ENCODE assay signal across 9 cellular contexts in the genomic region with DNA sequence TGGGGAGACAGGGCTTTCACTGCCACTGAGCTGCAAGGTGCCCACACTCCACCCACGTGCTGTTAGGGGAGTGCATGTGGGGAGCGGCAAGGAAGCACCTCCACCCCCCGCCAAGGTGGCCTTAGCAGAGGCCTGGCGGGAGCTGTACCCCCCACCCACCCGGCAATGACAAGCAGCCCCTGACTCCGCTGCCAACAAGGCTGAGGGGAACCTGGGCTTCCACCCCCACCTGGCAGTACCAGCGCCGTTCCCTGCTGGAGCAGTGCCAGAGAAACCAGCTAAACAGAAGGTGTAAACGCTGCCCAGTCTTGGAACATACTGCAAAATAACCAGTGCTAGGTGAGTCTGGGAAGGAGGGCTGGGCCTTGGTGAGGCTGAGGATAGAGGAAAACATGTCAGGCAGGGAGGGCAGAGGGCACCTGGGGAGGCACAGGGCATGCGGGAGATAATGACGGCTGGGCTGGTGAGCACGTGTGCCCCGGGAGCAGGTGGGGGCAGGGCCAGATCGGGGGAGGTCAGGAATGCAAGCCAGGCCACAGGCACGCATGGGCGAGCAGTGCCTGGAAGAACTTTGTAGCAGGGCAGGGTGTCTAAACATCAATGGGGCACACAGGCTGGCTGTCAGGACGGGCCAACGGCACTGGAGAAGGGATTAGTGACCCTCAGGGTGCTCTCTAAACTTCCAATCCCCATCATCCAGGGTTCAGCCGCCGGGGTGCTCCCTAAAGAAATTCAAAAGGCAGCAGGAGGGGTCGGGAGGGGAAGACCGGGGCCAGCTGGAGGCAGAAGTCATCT. TPM values are rescaled to one million over a fixed set of nuclear protein-coding genes. Genes with fewer than 3 reads are reported as not detected.
DNase-seq lines count a peak whose midpoint lies in the region; ATAC-seq and TF ChIP-seq lines count a peak whose summit lies in the region.
"Had no signal": no experiment of that assay in that cellular context is flagged by ENCODE, and none has a peak within 500 bp of the region (broad histone marks: within the 10 kb centered on the region; RNA-seq: fewer than 3 reads in every experiment).

No MANE protein-coding gene starts in this region.

- peak overlapping the region in 10 of 11 experiments; percentile 16 to 62 (median 44); a peak in 15 of 22 replicates for H3K9ac ChIP-seq in BLaER1 treated with 17β-estradiol and CSF1 and Interleukin-3, amounts not matched to agents 10 nM and 100 nM
- H3K9ac ChIP-seq in colonic mucosa (ENCODE audit: low read depth in 2 of 2, low read length in 2 of 2) = peak overlapping the region in 1 of 2 donors; percentile 55

- peak; percentile 79 for DNase-seq in NCI-H1105 (lab: John Stamatoyannopoulos, UW)
- peak; percentile 80 for DNase-seq in colonic mucosa
- DNase-seq in natural killer cell = no peak
- DNase-seq in globus pallidus (ENCODE audit: low spot score) = no peak
- DNase-seq in NCI-H82 (lab: John Stamatoyannopoulos, UW) = no peak
- DNase-seq: activated CD4-positive, CD25-positive, alpha-beta regulatory T cell had no signal

- no peaks in the 10 kb centered on the region for H3K9me3 Mint-ChIP-seq in natural killer cell

- peaks cover 64 to 98% (median 97%) of the 10 kb centered on the region in 10 experiments for H3K4me1 ChIP-seq in BLaER1 treated with 17β-estradiol and CSF1 and Interleukin-3, amounts not matched to agents 10 nM and 100 nM
- H3K4me1 ChIP-seq in colonic mucosa = peaks cover 39% of the 10 kb centered on the region

- H3K9me3 ChIP-seq in BLaER1 treated with 17β-estradiol and CSF1 and Interleukin-3, amounts not matched to agents 10 nM and 100 nM (replicated peaks in 1 of 11) = no peaks in the 10 kb centered on the region
- H3K9me3 ChIP-seq in colonic mucosa = no peaks in the 10 kb centered on the region

- H3K4me3 Mint-ChIP-seq in natural killer cell = no peak overlapping the region

- peaks cover 18 to 43% (median 28%) of the 10 kb centered on the region in 11 experiments; a peak in 21 of 22 replicates for H3K36me3 ChIP-seq in BLaER1 treated with 17β-estradiol and CSF1 and Interleukin-3, amounts not matched to agents 10 nM and 100 nM
- H3K36me3 ChIP-seq in colonic mucosa = no peaks in the 10 kb centered on the region

- intact Hi-C loops in colonic mucosa (cut with DNase I) (loop anchor here (10.0 kb wide), 1 partner anchor 157 kb away; no protein-coding TSS in a partner anchor), natural killer cell (cut with micrococcal nuclease) (no loop called here)

- peak overlapping the region; percentile 57 to 72 for H3K27ac Mint-ChIP-seq in natural killer cell

- no peaks in the 10 kb centered on the region for H3K27me3 Mint-ChIP-seq in natural killer cell (ENCODE audit: low read depth in 2 of 2)

- H3K4me1 Mint-ChIP-seq in natural killer cell = peaks cover 47 to 49% of the 10 kb centered on the region in 2 donors

- H3K27me3 ChIP-seq in BLaER1 treated with 17β-estradiol and CSF1 and Interleukin-3, amounts not matched to agents 10 nM and 100 nM = no peaks in the 10 kb centered on the region
- H3K27me3 ChIP-seq in colonic mucosa = no peaks in the 10 kb centered on the region

- no peak for TF ChIP-seq CTCF in colonic mucosa (IDR thresholded peaks at IDR 0.05)
- TF ChIP-seq CTCF in natural killer cell (IDR thresholded peaks at IDR 0.05) = no peak

- no peaks in the 10 kb centered on the region for H3K36me3 Mint-ChIP-seq in natural killer cell

- H4K20me1 ChIP-seq in BLaER1 treated with 17β-estradiol and CSF1 and Interleukin-3, amounts not matched to agents 10 nM and 100 nM = peaks cover 88 to 100% (median 98%) of the 10 kb centered on the region in 11 experiments

- ATAC-seq in natural killer cell = peak in 1 of 3 donors; percentile 27
- ATAC-seq in GM21737 (IDR thresholded peaks at IDR 0.05; ENCODE audit: unreplicated experiment) = no peak
- ATAC-seq in HG02763 (IDR thresholded peaks at IDR 0.05; ENCODE audit: unreplicated experiment) = no peak

- peak overlapping the region in 8 of 11 experiments; percentile 6 to 58 (median 45); a peak in 11 of 22 replicates for H3K27ac ChIP-seq in BLaER1 treated with 17β-estradiol and CSF1 and Interleukin-3, amounts not matched to agents 10 nM and 100 nM
- no peak overlapping the region for H3K27ac ChIP-seq in colonic mucosa

- peak overlapping the region in 2 of 10 experiments; percentile 7 to 26; a peak in 2 of 20 replicates for H3K4me3 ChIP-seq in BLaER1 treated with 17β-estradiol and CSF1 and Interleukin-3, amounts not matched to agents 10 nM and 100 nM
- no peak overlapping the region for H3K4me3 ChIP-seq in colonic mucosa

- peak overlapping the region; percentile 63 to 100 (median 98) for H3K4me2 ChIP-seq in BLaER1 treated with 17β-estradiol and CSF1 and Interleukin-3, amounts not matched to agents 10 nM and 100 nM

RNA-seq across cellular contexts. Expression of a gene that starts 6.6 kb away (rescaled TPM):
- total RNA-seq in colonic mucosa = 10 to 100 TPM; 24.7 to 46.6 TPM
- 10 to 100 TPM; 50.0 to 71.2 (median 55.6) TPM for total RNA-seq in natural killer cell

RNA-seq across cellular contexts. Expression of a gene that starts 31.0 kb away (rescaled TPM):
- total RNA-seq in colonic mucosa (10 to 100 TPM; 34.2 to 36.4 TPM), natural killer cell (10 to 100 TPM; 47.4 to 53.7 (median 53.2) TPM)

Comparison
In these comparisons a context has a peak if more than half of its experiments do, and no peak if none do; other contexts are left out.
1. DNase-seq: peak in NCI-H1105 (single experiment) and colonic mucosa (single experiment); none in natural killer cell (single experiment), globus pallidus (single experiment) and NCI-H82 (single experiment).